23 cellular contexts compared by ENCODE assay signal in the genomic region with DNA sequence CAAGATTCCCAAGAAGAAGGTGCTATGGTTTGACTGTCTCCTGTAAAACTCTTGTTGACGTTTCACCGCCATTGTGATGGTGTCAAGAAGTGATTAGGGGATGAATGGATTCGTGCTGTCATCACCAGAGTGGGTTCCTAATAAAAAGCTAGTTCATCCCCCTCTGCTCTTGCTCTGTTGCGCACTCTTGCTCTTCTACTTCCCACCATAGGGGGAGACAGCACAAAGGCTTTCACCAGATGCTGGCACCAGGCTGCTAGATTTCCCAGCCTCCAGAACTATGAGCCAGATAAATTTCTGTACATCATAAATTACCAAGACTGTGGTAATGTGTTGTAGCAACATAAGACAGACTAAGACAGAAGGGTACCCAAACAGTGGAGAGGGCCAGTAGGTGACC. TPM values are rescaled to one million over a fixed set of nuclear protein-coding genes. Genes with fewer than 3 reads are reported as not detected.
A peak's percentile ranks its signal among the peaks of the same experiment; 100 is the strongest.
DNase-seq lines count a peak whose midpoint lies in the region; ATAC-seq and TF ChIP-seq lines count a peak whose summit lies in the region.
"Had no signal": no experiment of that assay in that cellular context is flagged by ENCODE, and none has a peak within 500 bp of the region (broad histone marks: within the 10 kb centered on the region; RNA-seq: fewer than 3 reads in every experiment).

No MANE protein-coding gene starts in this region.

- no peak for ATAC-seq in SK-N-SH treated with all-trans-retinoic acid at 6 μM for 48 hours
- no peak for ATAC-seq in activated CD8-positive, alpha-beta T cell treated with anti-CD3 and anti-CD28 coated beads, Interleukin-2, amount 10 ng/mL, durations not matched to agents 7 days and 5 days
- ATAC-seq: WTC11 had no signal

- H3K4me2 ChIP-seq in mesendoderm (ENCODE audit: low read length), result no peak overlapping the region

- no peak overlapping the region for H3K4me3 ChIP-seq in GM12864 (ENCODE audit: low read depth, low read length)
- H3K4me3 ChIP-seq in WERI-Rb-1 (ENCODE audit: low read depth, low read length), result no peak overlapping the region
- H3K4me3 ChIP-seq in mesendoderm (ENCODE audit: low read length), result no peak overlapping the region

- H3K18ac ChIP-seq in mesendoderm (ENCODE audit: low read length), result no peak overlapping the region

- POLR2A ChIA-PET in activated CD8-positive, alpha-beta T cell treated with anti-CD3 and anti-CD28 coated beads, Interleukin-2, amount 10 ng/mL, durations not matched to agents 7 days and 5 days (lab: Charles Lee), result no interaction called here

- H2AK5ac ChIP-seq in mesendoderm (ENCODE audit: low read length), result no peak overlapping the region

- H3K4me1 Mint-ChIP-seq in activated CD8-positive, alpha-beta T cell treated with anti-CD3 and anti-CD28 coated beads, Interleukin-2, amount 10 ng/mL, durations not matched to agents 7 days and 5 days (ENCODE audit: low read depth), result no peaks in the 10 kb centered on the region
- H3K4me1 Mint-ChIP-seq: activated naive CD4-positive, alpha-beta T cell treated with anti-CD3 and anti-CD28 coated beads, Interleukin-2, amount 50 U/mL, for 24 hours; WTC11 had no signal

- no peak overlapping the region for H2BK15ac ChIP-seq in mesendoderm (replicated peaks; ENCODE audit: low read depth)

- H4K8ac ChIP-seq in mesendoderm (ENCODE audit: low read depth, low read length), result no peak overlapping the region

- no peaks in the 10 kb centered on the region for H3K79me2 ChIP-seq in mesendoderm (ENCODE audit: control insufficient read depth, insufficient read depth, low read length)

- TF ChIP-seq CTCF in GM12864 (IDR thresholded peaks at IDR 0.05; ENCODE audit: low read depth, low read length, missing control alignments) (peak; percentile 30), WERI-Rb-1 (IDR thresholded peaks at IDR 0.05; ENCODE audit: low read depth, low read length) (peak; percentile 17; the same call in 1 of the 2 replicates)

- H3K36me3 Mint-ChIP-seq in activated CD8-positive, alpha-beta T cell treated with anti-CD3 and anti-CD28 coated beads, Interleukin-2, amount 10 ng/mL, durations not matched to agents 7 days and 5 days (ENCODE audit: low read depth), result no peaks in the 10 kb centered on the region
- H3K36me3 Mint-ChIP-seq: activated naive CD4-positive, alpha-beta T cell treated with anti-CD3 and anti-CD28 coated beads, Interleukin-2, amount 50 U/mL, for 24 hours; WTC11 had no signal

- WGBS in mesendoderm (ENCODE audit: extremely low coverage, insufficient coverage, low lambda C conversion rate), result no CpG with 5 or more reads among the region's 4 CpGs

- H3K4ac ChIP-seq in mesendoderm (ENCODE audit: low read depth, low read length), result no peak overlapping the region

- H3K27me3 Mint-ChIP-seq in activated CD8-positive, alpha-beta T cell treated with anti-CD3 and anti-CD28 coated beads, Interleukin-2, amount 10 ng/mL, durations not matched to agents 7 days and 5 days (ENCODE audit: low read depth), result no peaks in the 10 kb centered on the region
- H3K27me3 Mint-ChIP-seq: activated naive CD4-positive, alpha-beta T cell treated with anti-CD3 and anti-CD28 coated beads, Interleukin-2, amount 50 U/mL, for 24 hours had no signal

- H3K79me1 ChIP-seq in mesendoderm (ENCODE audit: low read length), result no peaks in the 10 kb centered on the region

- DNase-seq in AG20443 (ENCODE audit: low spot score), result peak; percentile 20
- DNase-seq in GM12864 (ENCODE audit: low read depth), result no peak
- DNase-seq in WERI-Rb-1, result no peak
- peak; percentile 27 for DNase-seq in mesendoderm
- no peak for DNase-seq in activated CD8-positive, alpha-beta T cell treated with anti-CD3 and anti-CD28 coated beads, Interleukin-2, amount 10 ng/mL, durations not matched to agents 7 days and 5 days
- no peak for DNase-seq in GM19240 (ENCODE audit: insufficient read length, low spot score)
- DNase-seq in NAMALWA (ENCODE audit: low spot score), result no peak
- DNase-seq: activated CD8-positive, alpha-beta memory T cell treated with anti-CD3 and anti-CD28 coated beads, Interleukin-2, amount 50 U/mL, for 4 hours; DMS79 treated with DMSO at 0.1 percent for 48 hours; glutamatergic neuron; KBM-7; MM.1S; NCI-H146; NCI-H524; stimulated activated CD8-positive, alpha-beta memory T cell treated with anti-CD3 and anti-CD28 coated beads, Interleukin-4, amount 100 ng/mL, for 48 hours; trophoblast cell had no signal

- H3K9me3 ChIP-seq in WERI-Rb-1 (ENCODE audit: severe bottlenecking), result no peaks in the 10 kb centered on the region
- H3K9me3 ChIP-seq: neutrophil had no signal

- no peak overlapping the region for H3K27ac Mint-ChIP-seq in activated CD8-positive, alpha-beta T cell treated with anti-CD3 and anti-CD28 coated beads, Interleukin-2, amount 10 ng/mL, durations not matched to agents 7 days and 5 days
- H3K27ac Mint-ChIP-seq: activated naive CD4-positive, alpha-beta T cell treated with anti-CD3 and anti-CD28 coated beads, Interleukin-2, amount 50 U/mL, for 24 hours; WTC11 had no signal

- H3K4me1 ChIP-seq in mesendoderm (ENCODE audit: control insufficient read depth, low read depth, low read length), result no peaks in the 10 kb centered on the region

- H3K36me3 ChIP-seq in WERI-Rb-1 (no peaks in the 10 kb centered on the region), mesendoderm (ENCODE audit: control insufficient read depth, insufficient read depth, low read length) (no peaks in the 10 kb centered on the region)
- H3K36me3 ChIP-seq: neutrophil had no signal

- CTCF ChIA-PET in activated CD8-positive, alpha-beta T cell treated with anti-CD3 and anti-CD28 coated beads, Interleukin-2, amount 10 ng/mL, durations not matched to agents 7 days and 5 days (lab: Charles Lee), result interaction anchor here (1.0 kb wide), 1 partner anchor 164 kb away, joined by 3 read pairs; no protein-coding TSS in a partner anchor

- no peak overlapping the region for H3K23ac ChIP-seq in mesendoderm (ENCODE audit: low read length)

- H4K5ac ChIP-seq in mesendoderm (ENCODE audit: low read length), result no peak overlapping the region

- no peak overlapping the region for H3K4me3 Mint-ChIP-seq in activated CD8-positive, alpha-beta T cell treated with anti-CD3 and anti-CD28 coated beads, Interleukin-2, amount 10 ng/mL, durations not matched to agents 7 days and 5 days
- H3K4me3 Mint-ChIP-seq: activated naive CD4-positive, alpha-beta T cell treated with anti-CD3 and anti-CD28 coated beads, Interleukin-2, amount 50 U/mL, for 24 hours; WTC11 had no signal

- no peak overlapping the region for H3K9ac ChIP-seq in mesendoderm (ENCODE audit: low read length)

- H2BK120ac ChIP-seq in mesendoderm (ENCODE audit: low read depth, low read length), result no peak overlapping the region

- H3K56ac ChIP-seq in mesendoderm (ENCODE audit: low read length), result no peak overlapping the region

- H3K9me3 Mint-ChIP-seq in activated CD8-positive, alpha-beta T cell treated with anti-CD3 and anti-CD28 coated beads, Interleukin-2, amount 10 ng/mL, durations not matched to agents 7 days and 5 days (ENCODE audit: insufficient read depth), result no peaks in the 10 kb centered on the region
- H3K9me3 Mint-ChIP-seq: activated naive CD4-positive, alpha-beta T cell treated with anti-CD3 and anti-CD28 coated beads, Interleukin-2, amount 50 U/mL, for 24 hours; WTC11 had no signal

- H3K27ac ChIP-seq in WERI-Rb-1 (no peak overlapping the region), mesendoderm (ENCODE audit: low read depth, low read length) (no peak overlapping the region)
- H3K27ac ChIP-seq: neutrophil, RWPE1 had no signal

- H3K27me3 ChIP-seq in WERI-Rb-1 (ENCODE audit: insufficient read depth, low read depth, severe bottlenecking), result no peaks in the 10 kb centered on the region
- no peaks in the 10 kb centered on the region for H3K27me3 ChIP-seq in mesendoderm (ENCODE audit: insufficient read depth, low read length, poor library complexity)
- H3K27me3 ChIP-seq: neutrophil had no signal

- no peak overlapping the region for H2BK5ac ChIP-seq in mesendoderm (ENCODE audit: low read length)

TF ChIP-seq in SK-N-SH treated with all-trans-retinoic acid at 6 μM for 48 hours, 23 proteins besides CTCF, POLR2A, EP300 and RAD21:
- TF ChIP-seq GLIS3 (CRISPR knock-in tag; IDR thresholded peaks at IDR 0.05) (no peak), PPARA (CRISPR knock-in tag; IDR thresholded peaks at IDR 0.05; ENCODE audit: borderline replicate concordance) (no peak), TSHZ2 (CRISPR knock-in tag; IDR thresholded peaks at IDR 0.05) (no peak), ZNF565 (CRISPR knock-in tag; conservative IDR thresholded peaks at IDR 0.05; ENCODE audit: low read depth) (no peak), ZC3H10 (CRISPR knock-in tag; IDR thresholded peaks at IDR 0.05) (no peak)

RNA-seq across cellular contexts. Expression of gene CCDC28A, which starts 21.6 kb away (rescaled TPM):
- 9.8 TPM for polyA plus RNA-seq in mesendoderm (2013, experiment 1 of 2)
- 10.0 TPM for polyA plus RNA-seq in mesendoderm (2013, experiment 2 of 2)
- total RNA-seq in activated CD8-positive, alpha-beta T cell treated with anti-CD3 and anti-CD28 coated beads, Interleukin-2, amount 10 ng/mL, durations not matched to agents 7 days and 5 days, result 10 to 100 TPM; 17.4 to 19.2 TPM

RNA-seq across cellular contexts. Expression of gene ECT2L, which starts 43.9 kb away (rescaled TPM):
- polyA plus RNA-seq in mesendoderm (2013, experiment 1 of 2), result not detected
- polyA plus RNA-seq in mesendoderm (2013, experiment 2 of 2), result not detected
- total RNA-seq in activated CD8-positive, alpha-beta T cell treated with anti-CD3 and anti-CD28 coated beads, Interleukin-2, amount 10 ng/mL, durations not matched to agents 7 days and 5 days, result not detected
- total RNA-seq: HT-29, pulmonary artery endothelial cell, WTC11 had no signal

Comparison
In these comparisons a context has a peak if more than half of its experiments do, and no peak if none do; other contexts are left out.
1. DNase-seq: peak in AG20443 (single experiment) and mesendoderm (single experiment); none in GM12864 (single experiment), WERI-Rb-1 (single experiment), activated CD8-positive, alpha-beta T cell treated with anti-CD3 and anti-CD28 coated beads, Interleukin-2, amount 10 ng/mL, durations not matched to agents 7 days and 5 days (single experiment), GM19240 (single experiment) and NAMALWA (single experiment).